ENCODE assay signal across 11 cellular contexts in the genomic region with DNA sequence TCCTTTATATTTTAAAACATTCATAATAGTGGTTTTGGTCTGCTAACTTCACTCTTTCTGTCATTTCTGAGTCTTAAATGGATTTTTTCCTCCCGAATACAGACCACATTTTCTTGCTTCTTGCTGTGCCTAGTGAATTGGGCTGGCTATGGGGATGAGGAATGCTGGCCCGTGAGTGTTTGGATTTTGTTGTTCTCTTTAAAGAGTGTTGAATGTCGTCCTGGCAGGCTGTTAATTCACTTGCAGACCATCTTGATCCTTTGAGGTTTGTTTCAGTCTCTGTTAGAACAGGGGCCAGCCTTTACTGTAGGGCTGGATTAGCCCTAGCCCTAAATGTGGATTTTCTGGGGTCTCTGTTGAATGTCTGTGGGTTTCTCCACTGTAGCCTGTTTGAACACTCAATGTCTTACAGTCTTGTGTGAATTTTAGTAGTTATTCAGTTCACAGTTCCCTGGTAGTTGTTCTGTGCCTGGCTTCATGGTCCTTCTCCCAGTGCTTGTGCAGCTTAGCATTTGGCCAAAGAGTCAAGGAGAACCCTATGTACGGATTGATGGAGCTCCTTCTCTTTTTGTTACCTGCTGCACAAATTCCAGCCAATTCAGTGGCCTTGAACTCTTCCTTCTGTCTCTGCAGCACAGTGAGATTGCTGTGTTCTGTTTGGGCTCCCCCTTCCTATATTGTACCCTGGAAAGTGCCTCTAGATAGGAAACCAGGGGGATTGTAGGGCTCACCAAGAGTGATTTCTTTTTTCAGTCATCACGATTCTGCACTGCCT.
DNase-seq lines count a peak whose midpoint lies in the region; TF ChIP-seq lines count a peak whose summit lies in the region.
"Had no signal": no experiment of that assay in that cellular context is flagged by ENCODE, and none has a peak within 500 bp of the region (broad histone marks: within the 10 kb centered on the region; RNA-seq: fewer than 3 reads in every experiment).

No MANE protein-coding gene starts in this region.

- H3K36me3 ChIP-seq in HUES64 (ENCODE audit: insufficient read depth, low read length) = no peaks in the 10 kb centered on the region
- no peaks in the 10 kb centered on the region for H3K36me3 ChIP-seq in adrenal gland (replicated peaks in 1 of 2)
- H3K36me3 ChIP-seq: uterus had no signal

- H3K27me3 ChIP-seq in HUES64 (ENCODE audit: insufficient read depth, low read length) (no peaks in the 10 kb centered on the region), adrenal gland (no peaks in the 10 kb centered on the region)
- H3K27me3 ChIP-seq: uterus had no signal

- intact Hi-C loops in adrenal gland (cut with DNase I) = no loop called here

- peak overlapping the region; percentile 18 for H3K27ac Mint-ChIP-seq in T-helper 1 cell treated with Interleukin-12 subunit alpha and Interleukin-12 subunit beta and Interleukin-4 antibody, amounts not matched to agents 30 μg/mL and 1 μg/mL, for 36 hours
- peak overlapping the region; percentile 27 to 50 (median 46) for H3K27ac Mint-ChIP-seq in nephron

- 40% methylated on average over 4 of the region's 5 CpGs for WGBS in HUES64
- WGBS in adrenal gland, 4 donors = 49 to 58% (median 55%) methylated on average over 5 of the region's 5 CpGs

- H3K27ac ChIP-seq in HUES64 (ENCODE audit: low read depth, low read length) (peak overlapping the region; percentile 25; the same call in 1 of the 2 replicates), adrenal gland (peak overlapping the region in 3 of 5 donors; percentile 18 to 68 (median 44))
- H3K27ac ChIP-seq: RWPE1, uterus had no signal

- H3K9me3 ChIP-seq in HUES64 (ENCODE audit: insufficient read depth, low read depth, low read length) (no peaks in the 10 kb centered on the region), adrenal gland (replicated peaks in 1 of 3) (peaks cover 0 to 3% (median 0%) of the 10 kb centered on the region in 3 donors)
- H3K9me3 ChIP-seq: uterus had no signal

- TF ChIP-seq POLR2A in adrenal gland (IDR thresholded peaks at IDR 0.05) = no peak

- no peak overlapping the region for H3K4me3 ChIP-seq in HUES64 (ENCODE audit: low read length)
- no peak overlapping the region for H3K4me3 ChIP-seq in adrenal gland
- H3K4me3 ChIP-seq: uterus had no signal

- H3K36me3 Mint-ChIP-seq in T-helper 1 cell treated with Interleukin-12 subunit alpha and Interleukin-12 subunit beta and Interleukin-4 antibody, amounts not matched to agents 30 μg/mL and 1 μg/mL, for 36 hours (ENCODE audit: low read depth) = peaks cover 5% of the 10 kb centered on the region
- peaks cover 12% of the 10 kb centered on the region for H3K36me3 Mint-ChIP-seq in nephron (ENCODE audit: low read depth)

- no peak for TF ChIP-seq CTCF in adrenal gland (IDR thresholded peaks at IDR 0.05)
- TF ChIP-seq CTCF in nephron (IDR thresholded peaks at IDR 0.05; ENCODE audit: unreplicated experiment in 3 of 3) = no peak

- H3K4me3 Mint-ChIP-seq in T-helper 1 cell treated with Interleukin-12 subunit alpha and Interleukin-12 subunit beta and Interleukin-4 antibody, amounts not matched to agents 30 μg/mL and 1 μg/mL, for 36 hours = no peak overlapping the region
- peak overlapping the region in 2 of 3 experiments; percentile 12 to 59 for H3K4me3 Mint-ChIP-seq in nephron

- DNase-seq in T-helper 1 cell (no peak), adrenal gland (no peak), SIG-M5 treated with dmso at 0.1 percent for 504 hours (lab: John Stamatoyannopoulos, UW; ENCODE audit: unreplicated experiment) (no peak), hippocampal formation (lab: John Stamatoyannopoulos, UW) (no peak), AML-193 (lab: John Stamatoyannopoulos, UW) (no peak)
- DNase-seq: nucleus accumbens, uterus had no signal

- H3K9ac ChIP-seq in HUES64 (ENCODE audit: low read depth, low read length) = no peak overlapping the region

- H3K4me1 ChIP-seq in HUES64 (ENCODE audit: insufficient read depth, low read length) (peaks cover 53% of the 10 kb centered on the region), adrenal gland (replicated peaks in 1 of 2) (peaks cover 32 to 57% of the 10 kb centered on the region in 2 donors)

- no peaks in the 10 kb centered on the region for H3K9me3 Mint-ChIP-seq in T-helper 1 cell treated with Interleukin-12 subunit alpha and Interleukin-12 subunit beta and Interleukin-4 antibody, amounts not matched to agents 30 μg/mL and 1 μg/mL, for 36 hours
- no peaks in the 10 kb centered on the region for H3K9me3 Mint-ChIP-seq in nephron

- H3K4me1 Mint-ChIP-seq in T-helper 1 cell treated with Interleukin-12 subunit alpha and Interleukin-12 subunit beta and Interleukin-4 antibody, amounts not matched to agents 30 μg/mL and 1 μg/mL, for 36 hours (ENCODE audit: low read depth) = peaks cover 48% of the 10 kb centered on the region
- H3K4me1 Mint-ChIP-seq in nephron = peaks cover 66% of the 10 kb centered on the region

- H3K27me3 Mint-ChIP-seq in T-helper 1 cell treated with Interleukin-12 subunit alpha and Interleukin-12 subunit beta and Interleukin-4 antibody, amounts not matched to agents 30 μg/mL and 1 μg/mL, for 36 hours (ENCODE audit: low read depth) = no peaks in the 10 kb centered on the region
- H3K27me3 Mint-ChIP-seq in nephron (ENCODE audit: low read depth) = no peaks in the 10 kb centered on the region
